In genomic region chr18:26415041-26415440, GRCh38 we compare ENCODE assay signal across 19 cellular contexts.
"Had no signal": no experiment of that assay in that cellular context is flagged by ENCODE, and none has a peak within 500 bp of the region (broad histone marks: within the 10 kb centered on the region; RNA-seq: fewer than 3 reads in every experiment).

No MANE protein-coding gene starts in this region.

- H3K36me3 Mint-ChIP-seq: activated CD8-positive, alpha-beta memory T cell treated with anti-CD3 and anti-CD28 coated beads, Interleukin-2, amount 10 ng/mL, durations not matched to agents 7 days and 5 days had no signal

- H3K27me3 ChIP-seq: adrenal gland, body of pancreas, colonic mucosa, spleen, upper lobe of right lung had no signal

- H3K27ac ChIP-seq: adrenal gland, body of pancreas, colonic mucosa, lower lobe of right lung, prostate gland, spleen, upper lobe of right lung had no signal

- H3K4me3 Mint-ChIP-seq: activated CD8-positive, alpha-beta memory T cell treated with anti-CD3 and anti-CD28 coated beads, Interleukin-2, amount 10 ng/mL, durations not matched to agents 7 days and 5 days; activated T-cell treated with anti-CD3 and anti-CD28 coated beads, Interleukin-2, amount 50 U/mL, for 24 hours; nephron progenitor cell; stimulated activated naive CD8-positive, alpha-beta T cell treated with anti-CD3 and anti-CD28 coated beads, Interleukin-15, amount 100 ng/mL, for 72 hours had no signal

- H3K36me3 ChIP-seq: adrenal gland, colonic mucosa, lower lobe of right lung, prostate gland, spleen, upper lobe of right lung had no signal

- H3K9me3 Mint-ChIP-seq: activated T-cell treated with anti-CD3 and anti-CD28 coated beads, Interleukin-2, amount 50 U/mL, for 24 hours; nephron progenitor cell; stimulated activated naive CD8-positive, alpha-beta T cell treated with anti-CD3 and anti-CD28 coated beads, Interleukin-15, amount 100 ng/mL, for 72 hours had no signal

- H3K27me3 Mint-ChIP-seq: activated CD8-positive, alpha-beta memory T cell treated with anti-CD3 and anti-CD28 coated beads, Interleukin-2, amount 10 ng/mL, durations not matched to agents 7 days and 5 days; activated T-cell treated with anti-CD3 and anti-CD28 coated beads, Interleukin-2, amount 50 U/mL, for 24 hours; stimulated activated naive CD8-positive, alpha-beta T cell treated with anti-CD3 and anti-CD28 coated beads, Interleukin-15, amount 100 ng/mL, for 72 hours had no signal

- H3K9me3 ChIP-seq: adrenal gland, body of pancreas, colonic mucosa, lower lobe of right lung, prostate gland, upper lobe of right lung had no signal

- H3K27ac Mint-ChIP-seq: activated CD8-positive, alpha-beta memory T cell treated with anti-CD3 and anti-CD28 coated beads, Interleukin-2, amount 10 ng/mL, durations not matched to agents 7 days and 5 days; activated T-cell treated with anti-CD3 and anti-CD28 coated beads, Interleukin-2, amount 50 U/mL, for 24 hours; nephron progenitor cell; stimulated activated naive CD8-positive, alpha-beta T cell treated with anti-CD3 and anti-CD28 coated beads, Interleukin-15, amount 100 ng/mL, for 72 hours had no signal

- H3K4me3 ChIP-seq: adrenal gland, body of pancreas, colonic mucosa, lower lobe of right lung, prostate gland, spleen, upper lobe of right lung had no signal

- H3K4me1 Mint-ChIP-seq: activated CD8-positive, alpha-beta memory T cell treated with anti-CD3 and anti-CD28 coated beads, Interleukin-2, amount 10 ng/mL, durations not matched to agents 7 days and 5 days; stimulated activated naive CD8-positive, alpha-beta T cell treated with anti-CD3 and anti-CD28 coated beads, Interleukin-15, amount 100 ng/mL, for 72 hours had no signal

- DNase-seq: activated CD4-positive, alpha-beta T cell treated with anti-CD3 and anti-CD28 coated beads for 1 hour; activated CD4-positive, alpha-beta T cell treated with anti-CD3 and anti-CD28 coated beads, Interleukin-2, amount 50 U/mL, for 48 hours; activated CD8-positive, alpha-beta memory T cell treated with anti-CD3 and anti-CD28 coated beads, Interleukin-2, amount 10 ng/mL, durations not matched to agents 7 days and 5 days; activated naive CD4-positive, alpha-beta T cell treated with anti-CD3 and anti-CD28 coated beads, Interleukin-2, amount 50 U/mL, for 16 hours; activated T-cell treated with anti-CD3 and anti-CD28 coated beads, Interleukin-2, amount 50 U/mL, for 24 hours; adrenal gland; body of pancreas; central memory CD4-positive, alpha-beta T cell; colonic mucosa; hippocampal formation; left colon; lower lobe of right lung; nephron progenitor cell; right cardiac atrium; spleen; stimulated activated naive CD8-positive, alpha-beta T cell treated with anti-CD3 and anti-CD28 coated beads, Interleukin-15, amount 100 ng/mL, for 72 hours; upper lobe of right lung had no signal

- H3K4me1 ChIP-seq: adrenal gland, body of pancreas, colonic mucosa, lower lobe of right lung, prostate gland, spleen, upper lobe of right lung had no signal

- ATAC-seq: activated CD8-positive, alpha-beta memory T cell treated with anti-CD3 and anti-CD28 coated beads, Interleukin-2, amount 10 ng/mL, durations not matched to agents 7 days and 5 days; body of pancreas; esophagus mucosa; left colon; lower lobe of right lung; right cardiac atrium; stimulated activated naive CD8-positive, alpha-beta T cell treated with anti-CD3 and anti-CD28 coated beads, Interleukin-15, amount 100 ng/mL, for 72 hours; upper lobe of right lung had no signal
